20 cellular contexts compared by ENCODE assay signal in genomic region chr19:2724148-2724557, GRCh38. TPM values are rescaled to one million over a fixed set of nuclear protein-coding genes. Genes with fewer than 3 reads are reported as not detected.
DNase-seq lines count a peak whose midpoint lies in the region; ATAC-seq and TF ChIP-seq lines count a peak whose summit lies in the region.
"Had no signal": no experiment of that assay in that cellular context is flagged by ENCODE, and none has a peak within 500 bp of the region (broad histone marks: within the 10 kb centered on the region; RNA-seq: fewer than 3 reads in every experiment).

No MANE protein-coding gene starts in this region.

- CTCF ChIA-PET in BJ (lab: Yijun Ruan, JAX), result interaction anchor here (0.8 to 2.4 kb wide), 5 partner anchors 11 to 87 kb away, joined by 3 to 15 read pairs (median 3); no protein-coding TSS in a partner anchor
- CTCF ChIA-PET in CD8-positive, alpha-beta T cell (lab: Charles Lee), result interaction anchor here (1.2 kb wide), 1 partner anchor 76 kb away, joined by 3 read pairs; no protein-coding TSS in a partner anchor

- no peak for TF ChIP-seq RAD21 in neural cell (conservative IDR thresholded peaks at IDR 0.05)

- peaks cover 12% of the 10 kb centered on the region for H3K4me1 ChIP-seq in CD8-positive, alpha-beta T cell (ENCODE audit: insufficient read depth, low read length)

- H3K27ac ChIP-seq in coronary artery (peak overlapping the region in 1 of 2 donors; percentile 65), neural cell (ENCODE audit: low read length) (no peak overlapping the region)
- H3K27ac ChIP-seq in CD8-positive, alpha-beta T cell (ENCODE audit: low read depth, low read length), result no peak overlapping the region
- H3K27ac ChIP-seq: PC-9 had no signal

- no peak overlapping the region for H3K27ac Mint-ChIP-seq in CD8-positive, alpha-beta T cell
- H3K27ac Mint-ChIP-seq: activated CD4-positive, alpha-beta memory T cell treated with anti-CD3 and anti-CD28 coated beads for 36 hours; stimulated activated naive CD8-positive, alpha-beta T cell treated with anti-CD3 and anti-CD28 coated beads, Interleukin-15, amount 100 ng/mL, for 72 hours had no signal

- H3K4me2 ChIP-seq in neural cell (ENCODE audit: low read length), result no peak overlapping the region
- H3K4me2 ChIP-seq: PC-9 had no signal

- peak; percentile 88 for TF ChIP-seq EP300 in neural cell (conservative IDR thresholded peaks at IDR 0.05; ENCODE audit: poor library complexity, severe bottlenecking)

- POLR2A ChIA-PET in BJ (lab: Charles Lee), result no interaction called here
- POLR2A ChIA-PET in CD8-positive, alpha-beta T cell (lab: Charles Lee), result no interaction called here

- no peaks in the 10 kb centered on the region for H3K9me3 Mint-ChIP-seq in CD8-positive, alpha-beta T cell
- H3K9me3 Mint-ChIP-seq: activated CD4-positive, alpha-beta memory T cell treated with anti-CD3 and anti-CD28 coated beads for 36 hours; stimulated activated naive CD8-positive, alpha-beta T cell treated with anti-CD3 and anti-CD28 coated beads, Interleukin-15, amount 100 ng/mL, for 72 hours had no signal

- H3K4me3 ChIP-seq in BJ (ENCODE audit: low read depth, low read length) (no peak overlapping the region), H7 (ENCODE audit: insufficient read depth, low read depth, low read length) (no peak overlapping the region), coronary artery (no peak overlapping the region), neural cell (ENCODE audit: low read length) (no peak overlapping the region)
- H3K4me3 ChIP-seq in CD8-positive, alpha-beta T cell (ENCODE audit: low read depth, low read length), result no peak overlapping the region
- H3K4me3 ChIP-seq: adrenal gland, PC-9 had no signal

- no peaks in the 10 kb centered on the region for H3K79me2 ChIP-seq in neural cell (replicated peaks; ENCODE audit: insufficient read depth, low read length)

- H3K27me3 ChIP-seq in BJ (ENCODE audit: control insufficient read depth, insufficient read depth, low read length), result peaks cover 4% of the 10 kb centered on the region; the same call in 1 of the 2 replicates
- H3K27me3 ChIP-seq in H7 (ENCODE audit: control insufficient read depth, insufficient read depth, low read length), result peaks cover 11% of the 10 kb centered on the region
- H3K27me3 ChIP-seq in neural cell (ENCODE audit: insufficient read depth, low read depth, low read length), result no peaks in the 10 kb centered on the region
- H3K27me3 ChIP-seq in CD8-positive, alpha-beta T cell (ENCODE audit: insufficient read depth, low read length), result peaks cover 20% of the 10 kb centered on the region

- intact Hi-C loops in CD8-positive, alpha-beta T cell (cut with DNase I, micrococcal nuclease), result no loop called here

- H2AFZ ChIP-seq in neural cell (ENCODE audit: low read depth, low read length), result no peak overlapping the region
- H2AFZ ChIP-seq: PC-9 had no signal

- H3K36me3 ChIP-seq in BJ (ENCODE audit: control insufficient read depth, insufficient read depth, low read length) (no peaks in the 10 kb centered on the region), H7 (replicated peaks; ENCODE audit: control insufficient read depth, insufficient read depth, low read length) (no peaks in the 10 kb centered on the region), neural cell (ENCODE audit: insufficient read depth, low read length) (no peaks in the 10 kb centered on the region)
- H3K36me3 ChIP-seq in CD8-positive, alpha-beta T cell (ENCODE audit: insufficient read depth, low read length), result no peaks in the 10 kb centered on the region
- H3K36me3 ChIP-seq: adrenal gland had no signal

- H3F3A ChIP-seq in neural cell (ENCODE audit: insufficient read depth, low read length, poor library complexity, severe bottlenecking), result no peaks in the 10 kb centered on the region

- peaks cover 11% of the 10 kb centered on the region for H3K4me1 Mint-ChIP-seq in CD8-positive, alpha-beta T cell (ENCODE audit: low read depth)

- H3K9me2 ChIP-seq in neural cell (ENCODE audit: insufficient read depth, low read length), result no peaks in the 10 kb centered on the region

- H3K36me3 Mint-ChIP-seq in CD8-positive, alpha-beta T cell, result no peaks in the 10 kb centered on the region
- H3K36me3 Mint-ChIP-seq: activated CD4-positive, alpha-beta memory T cell treated with anti-CD3 and anti-CD28 coated beads for 36 hours had no signal

- H3K9me3 ChIP-seq in neural cell (ENCODE audit: low read length), result no peaks in the 10 kb centered on the region
- no peaks in the 10 kb centered on the region for H3K9me3 ChIP-seq in CD8-positive, alpha-beta T cell (ENCODE audit: low read length)
- H3K9me3 ChIP-seq: adrenal gland had no signal

- no peak overlapping the region for H3K9ac ChIP-seq in neural cell (ENCODE audit: low read length)

- H4K20me1 ChIP-seq in neural cell (ENCODE audit: insufficient read depth), result no peaks in the 10 kb centered on the region

- ATAC-seq in CD8-positive, alpha-beta T cell, result no peak
- ATAC-seq: stimulated activated naive CD8-positive, alpha-beta T cell treated with anti-CD3 and anti-CD28 coated beads, Interleukin-15, amount 100 ng/mL, for 72 hours had no signal

- TF ChIP-seq CTCF in BJ (IDR thresholded peaks at IDR 0.05; ENCODE audit: insufficient read depth, low read depth, low read length), result peak; percentile 30; the same call in 1 of the 2 replicates
- TF ChIP-seq CTCF in coronary artery (IDR thresholded peaks at IDR 0.05), result no peak
- TF ChIP-seq CTCF in neural cell (IDR thresholded peaks at IDR 0.05; ENCODE audit: poor library complexity, severe bottlenecking), result peak; percentile 15
- TF ChIP-seq CTCF in CD8-positive, alpha-beta T cell (IDR thresholded peaks at IDR 0.05), result no peak

- DNase-seq in BJ (ENCODE audit: low read depth), result no peak
- DNase-seq in H7, result peak; percentile 72
- peak; percentile 62 for DNase-seq in coronary artery (ENCODE audit: low spot score)
- DNase-seq in stimulated activated CD4-positive, alpha-beta T cell treated with anti-CD3 and anti-CD28 coated beads, Interleukin-4, amount 100 ng/mL, for 4 hours, result no peak
- DNase-seq in globus pallidus (ENCODE audit: low spot score), result no peak
- no peak for DNase-seq in CD8-positive, alpha-beta T cell
- no peak for DNase-seq in activated CD8-positive, alpha-beta memory T cell treated with anti-CD3 and anti-CD28 coated beads, Interleukin-2, amount 50 U/mL, for 4 hours
- DNase-seq: activated CD4-positive, alpha-beta memory T cell treated with anti-CD3 and anti-CD28 coated beads for 36 hours; adrenal gland; AML-193; DMS 273 treated with DMSO at 0.1 percent for 48 hours; kidney glomerular epithelial cell; midbrain; NCI-H187; NCI-H524; PC-9; stimulated activated CD4-positive, alpha-beta T cell treated with anti-CD3 and anti-CD28 coated beads, Interleukin-12 subunit alpha, Interleukin-12 subunit beta, amount 100 ng/mL, for 4 hours; stimulated activated naive CD8-positive, alpha-beta T cell treated with anti-CD3 and anti-CD28 coated beads, Interleukin-15, amount 100 ng/mL, for 72 hours had no signal

- H3K4me3 Mint-ChIP-seq in CD8-positive, alpha-beta T cell, result no peak overlapping the region
- H3K4me3 Mint-ChIP-seq: activated CD4-positive, alpha-beta memory T cell treated with anti-CD3 and anti-CD28 coated beads for 36 hours; stimulated activated naive CD8-positive, alpha-beta T cell treated with anti-CD3 and anti-CD28 coated beads, Interleukin-15, amount 100 ng/mL, for 72 hours had no signal

- peaks cover 26% of the 10 kb centered on the region for H3K27me3 Mint-ChIP-seq in CD8-positive, alpha-beta T cell (ENCODE audit: low read depth)

RNA-seq across cellular contexts. Expression of gene DIRAS1, which starts 3.0 kb away (rescaled TPM):
- polyA plus RNA-seq in BJ (2011; rRNA removed) (11.1 and 21.4 TPM in 2 replicates), neural cell (39.8 and 59.1 TPM in 2 replicates)
- 7.6 and 12.9 TPM in 2 replicates for polyA minus RNA-seq in BJ (2011; rRNA and poly(A)+ RNA removed)
- total RNA-seq in H7 (2014; rRNA removed; shearing (Covaris generic)), result 8.2 and 12.2 TPM in 2 replicates
- polyA minus RNA-seq in neural cell, result 51.2 and 54.0 TPM in 2 replicates
- total RNA-seq in CD8-positive, alpha-beta T cell, result under 1 TPM; 0.19 to 0.42 TPM

RNA-seq across cellular contexts. Expression of gene SLC39A3, which starts 15.7 kb away (rescaled TPM):
- polyA plus RNA-seq in BJ (2011; rRNA removed) (51.7 and 67.9 TPM in 2 replicates), neural cell (56.4 and 72.8 TPM in 2 replicates)
- polyA minus RNA-seq in BJ (2011; rRNA and poly(A)+ RNA removed), result 19.2 and 36.4 TPM in 2 replicates
- total RNA-seq in H7 (2014; rRNA removed; shearing (Covaris generic)), result 42.5 and 45.8 TPM in 2 replicates
- 46.2 and 57.0 TPM in 2 replicates for polyA minus RNA-seq in neural cell
- 10 to 100 TPM; 11.7 to 12.0 TPM for total RNA-seq in CD8-positive, alpha-beta T cell

RNA-seq across cellular contexts. Expression of gene GNG7, which starts 21.7 kb away (rescaled TPM):
- polyA plus RNA-seq in BJ (2011; rRNA removed) (0.20 and 0.22 TPM in 2 replicates), neural cell (3.0 and 3.6 TPM in 2 replicates)
- polyA minus RNA-seq in BJ (2011; rRNA and poly(A)+ RNA removed), result 0.10 and 0.14 TPM in 2 replicates
- total RNA-seq in H7 (2014; rRNA removed; shearing (Covaris generic)), result 1.1 and 1.5 TPM in 2 replicates
- 6.1 and 7.8 TPM in 2 replicates for polyA minus RNA-seq in neural cell
- total RNA-seq in CD8-positive, alpha-beta T cell, result 1 to 10 TPM; 2.6 to 2.9 TPM
- total RNA-seq: M059J had no signal

RNA-seq across cellular contexts. Expression of gene SGTA, which starts 58.9 kb away (rescaled TPM):
- polyA plus RNA-seq in BJ (2011; rRNA removed) (45.2 and 88.2 TPM in 2 replicates), neural cell (80.6 and 93.4 TPM in 2 replicates)
- polyA minus RNA-seq in BJ (2011; rRNA and poly(A)+ RNA removed), result 21.1 and 32.7 TPM in 2 replicates
- total RNA-seq in H7 (2014; rRNA removed; shearing (Covaris generic)), result 97.4 and 103 TPM in 2 replicates
- polyA minus RNA-seq in neural cell, result 78.4 and 84.2 TPM in 2 replicates
- 10 to 100 TPM; 38.2 to 38.9 TPM for total RNA-seq in CD8-positive, alpha-beta T cell

Comparison
In these comparisons a context has a peak if more than half of its experiments do, and no peak if none do; other contexts are left out.
1. DNase-seq: peak in H7 (single experiment) and coronary artery (single experiment); none in BJ (single experiment), stimulated activated CD4-positive, alpha-beta T cell treated with anti-CD3 and anti-CD28 coated beads, Interleukin-4, amount 100 ng/mL, for 4 hours (0 of 2), globus pallidus (single experiment), CD8-positive, alpha-beta T cell (0 of 7) and activated CD8-positive, alpha-beta memory T cell treated with anti-CD3 and anti-CD28 coated beads, Interleukin-2, amount 50 U/mL, for 4 hours (single experiment).
2. CTCF ChIP-seq: peak in BJ (single experiment) and neural cell (single experiment); none in coronary artery (single experiment) and CD8-positive, alpha-beta T cell (single experiment).